ENCODE assay signal across 18 cellular contexts in the genomic region with DNA sequence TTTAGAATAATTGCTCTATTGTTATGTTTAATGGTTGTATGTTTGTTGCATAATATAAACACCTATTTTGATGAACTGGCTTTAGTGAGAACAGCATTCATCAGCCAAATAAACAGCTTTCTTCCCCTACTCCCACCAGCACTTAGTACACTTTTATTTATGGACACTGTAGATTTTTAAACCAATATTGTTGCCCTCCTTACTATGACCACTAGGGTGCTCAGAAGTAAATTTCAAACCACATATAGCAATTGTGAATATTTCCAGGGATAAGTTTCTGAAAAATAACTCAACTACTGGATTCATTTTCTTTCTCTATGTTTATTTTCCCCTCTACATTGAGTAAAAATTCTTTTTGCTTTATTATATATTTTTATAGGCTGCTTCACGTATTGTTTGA.
DNase-seq lines count a peak whose midpoint lies in the region; ATAC-seq, FAIRE-seq and TF ChIP-seq lines count a peak whose summit lies in the region.
"Had no signal": no experiment of that assay in that cellular context is flagged by ENCODE, and none has a peak within 500 bp of the region (broad histone marks: within the 10 kb centered on the region; RNA-seq: fewer than 3 reads in every experiment).

No MANE protein-coding gene starts in this region.

- DNase-seq in ELR (ENCODE audit: low read depth) (peak; percentile 42), MM.1S (no peak), GM12878 (ENCODE audit: low read depth, low spot score) (no peak), nephron progenitor cell (no peak), mucosa of gallbladder (ENCODE audit: low spot score) (no peak), psoas muscle (no peak), mesenchymal stem cell (no peak)
- DNase-seq: activated naive CD8-positive, alpha-beta T cell treated with anti-CD3 and anti-CD28 coated beads for 36 hours; CD4-positive, CD25-positive, alpha-beta regulatory T cell; GF-D8; MG63; NCI-H2171 treated with DMSO at 0.1 percent for 48 hours; stomach had no signal

- H3K18ac ChIP-seq in mesenchymal stem cell (ENCODE audit: low read depth in 1 of 2, low read length in 2 of 2): no peak overlapping the region

- TF ChIP-seq EP300 in GM12878 (IDR thresholded peaks at IDR 0.05; ENCODE audit: borderline replicate concordance in 1 of 2, control insufficient read depth in 1 of 2, low read depth in 2 of 2, low read length in 2 of 2): no peak

- intact Hi-C loops in GM12878 (cut with micrococcal nuclease; ENCODE audit: unreplicated experiment) (loop anchor here (10.0 kb wide), 1 partner anchor 143 kb away; no protein-coding TSS in a partner anchor), psoas muscle (cut with DNase I) (no loop called here)

- no TSS peak for BruUV-seq in GM12878 (replicated peaks; lab: Mats Ljungman, UMichigan)

- no peaks in the 10 kb centered on the region for H3K79me1 ChIP-seq in mesenchymal stem cell (replicated peaks; ENCODE audit: low read length, poor library complexity, severe bottlenecking)

- H2BK15ac ChIP-seq in mesenchymal stem cell (ENCODE audit: low read depth, poor library complexity, severe bottlenecking): no peak overlapping the region

- RAD21 ChIA-PET in GM12878 (lab: Charles Lee; ENCODE audit: unreplicated experiment): no interaction called here

- H4K20me1 ChIP-seq in MM.1S (ENCODE audit: insufficient read depth, low read length) (no peaks in the 10 kb centered on the region), GM12878 (ENCODE audit: control insufficient read depth, insufficient read depth) (no peaks in the 10 kb centered on the region)

- TF ChIP-seq RAD21 in GM12878 (IDR thresholded peaks at IDR 0.05; ENCODE audit: insufficient read depth, low read depth, low read length): no peak

- no peaks in the 10 kb centered on the region for H3F3A ChIP-seq in MM.1S (ENCODE audit: insufficient read depth, low read length)

- no peak overlapping the region for H4K8ac ChIP-seq in mesenchymal stem cell (ENCODE audit: low read length)

- H3K27ac ChIP-seq in MM.1S (ENCODE audit: low read length) (no peak overlapping the region), GM12878 (ENCODE audit: control insufficient read depth, insufficient read depth) (no peak overlapping the region), psoas muscle (no peak overlapping the region), mesenchymal stem cell (ENCODE audit: low read length, poor library complexity, severe bottlenecking) (no peak overlapping the region)
- H3K27ac ChIP-seq: epithelial cell of prostate, stomach had no signal

- no peaks in the 10 kb centered on the region for H3K4me1 Mint-ChIP-seq in nephron progenitor cell
- H3K4me1 Mint-ChIP-seq: activated naive CD8-positive, alpha-beta T cell treated with anti-CD3 and anti-CD28 coated beads for 36 hours; CD4-positive, CD25-positive, alpha-beta regulatory T cell; nephron had no signal

- H3K4me1 ChIP-seq in MM.1S (ENCODE audit: low read length) (no peaks in the 10 kb centered on the region), GM12878 (ENCODE audit: control insufficient read depth, insufficient read depth, low read length) (no peaks in the 10 kb centered on the region), psoas muscle (no peaks in the 10 kb centered on the region), mesenchymal stem cell (ENCODE audit: control insufficient read depth, insufficient read depth, low read depth, low read length) (peaks cover 4% of the 10 kb centered on the region)
- H3K4me1 ChIP-seq: HAP-1, stomach had no signal

- ATAC-seq in GM12878: no peak
- no peak for ATAC-seq in psoas muscle
- ATAC-seq in HG02763 (IDR thresholded peaks at IDR 0.05; ENCODE audit: unreplicated experiment): no peak
- ATAC-seq: activated CD4-positive, CD25-positive, alpha-beta regulatory T cell treated with anti-CD3 and anti-CD28 coated beads, Interleukin-2, amount 50 U/mL, for 24 hours had no signal

- H3K9me3 Mint-ChIP-seq in nephron progenitor cell: peaks cover 15% of the 10 kb centered on the region

- CTCF ChIA-PET in GM12878 (lab: Yijun Ruan, JAX): interaction anchor here (0.8 kb wide), 1 partner anchor 64 kb away, joined by 4 read pairs; no protein-coding TSS in a partner anchor

- H3K27ac Mint-ChIP-seq in nephron progenitor cell: no peak overlapping the region
- H3K27ac Mint-ChIP-seq: activated naive CD8-positive, alpha-beta T cell treated with anti-CD3 and anti-CD28 coated beads for 36 hours; CD4-positive, CD25-positive, alpha-beta regulatory T cell; nephron had no signal

- H3K9me3 ChIP-seq in MM.1S (replicated peaks; ENCODE audit: insufficient read depth, low read length) (no peaks in the 10 kb centered on the region), GM12878 (replicated peaks; ENCODE audit: control insufficient read depth, insufficient read depth, low read length) (no peaks in the 10 kb centered on the region), psoas muscle (no peaks in the 10 kb centered on the region), mesenchymal stem cell (ENCODE audit: control insufficient read depth, low read length) (no peaks in the 10 kb centered on the region)
- H3K9me3 ChIP-seq: HAP-1, MG63, stomach had no signal

- no peak for FAIRE-seq in GM12878 (lab: Jason Lieb, UNC)

- no peaks in the 10 kb centered on the region for H3K9me2 ChIP-seq in MM.1S (replicated peaks; ENCODE audit: insufficient read depth, low read length)

- H2AFZ ChIP-seq in MM.1S (ENCODE audit: low read length) (no peak overlapping the region), GM12878 (ENCODE audit: control insufficient read depth, low read depth, low read length) (no peak overlapping the region), mesenchymal stem cell (ENCODE audit: low read depth, low read length) (no peak overlapping the region)

- H3K36me3 ChIP-seq in MM.1S (replicated peaks; ENCODE audit: insufficient read depth, low read length) (no peaks in the 10 kb centered on the region), GM12878 (ENCODE audit: control insufficient read depth in 2 of 2, insufficient read depth in 2 of 2, low read length in 1 of 2) (no peaks in the 10 kb centered on the region), psoas muscle (ENCODE audit: insufficient read depth in 1 of 2, low read depth in 1 of 2) (no peaks in the 10 kb centered on the region), mesenchymal stem cell (ENCODE audit: control insufficient read depth in 1 of 2, insufficient read depth in 2 of 2, low read depth in 1 of 2, low read length in 2 of 2) (no peaks in the 10 kb centered on the region)
- H3K36me3 ChIP-seq: HAP-1, MG63, stomach had no signal

- no peaks in the 10 kb centered on the region for H3K79me2 ChIP-seq in MM.1S (ENCODE audit: low read length)
- no peaks in the 10 kb centered on the region for H3K79me2 ChIP-seq in GM12878 (ENCODE audit: control insufficient read depth, insufficient read depth, low read length)

- no peak overlapping the region for H3K14ac ChIP-seq in mesenchymal stem cell (ENCODE audit: low read length in 2 of 2)

- no peak overlapping the region for H2BK120ac ChIP-seq in mesenchymal stem cell (ENCODE audit: low read depth, low read length)

- no peak overlapping the region for H3K4me3 Mint-ChIP-seq in nephron progenitor cell
- H3K4me3 Mint-ChIP-seq: activated naive CD8-positive, alpha-beta T cell treated with anti-CD3 and anti-CD28 coated beads for 36 hours; CD4-positive, CD25-positive, alpha-beta regulatory T cell; nephron had no signal

- WGBS in GM12878 (ENCODE audit: insufficient coverage, insufficient replicate concordance, low lambda C conversion rate, missing lambda C conversion rate): 0% methylated on average over 1 of the region's 1 CpG
- 51 to 98% (median 92%) methylated on average over 1 of the region's 1 CpG for WGBS in psoas muscle, 3 donors
- 38% methylated on average over 1 of the region's 1 CpG for WGBS in mesenchymal stem cell

- H3K4me3 ChIP-seq in MM.1S (ENCODE audit: low read length) (no peak overlapping the region), GM12878 (no peak overlapping the region), psoas muscle (no peak overlapping the region), mesenchymal stem cell (ENCODE audit: insufficient read depth in 1 of 2, low read depth in 1 of 2, low read length in 2 of 2) (no peak overlapping the region)
- H3K4me3 ChIP-seq: HAP-1, MG63, stomach had no signal

- no peak overlapping the region for H3K4ac ChIP-seq in mesenchymal stem cell (ENCODE audit: low read depth in 1 of 2, low read length in 2 of 2)

- no peak overlapping the region for H2AK5ac ChIP-seq in mesenchymal stem cell (ENCODE audit: low read length, severe bottlenecking)

- peaks cover 12% of the 10 kb centered on the region for H3K27me3 Mint-ChIP-seq in nephron progenitor cell (ENCODE audit: low read depth, poor library complexity)
- H3K27me3 Mint-ChIP-seq: activated naive CD8-positive, alpha-beta T cell treated with anti-CD3 and anti-CD28 coated beads for 36 hours; CD4-positive, CD25-positive, alpha-beta regulatory T cell had no signal

- no peak overlapping the region for H2BK5ac ChIP-seq in mesenchymal stem cell (ENCODE audit: low read depth, low read length, poor library complexity, severe bottlenecking)

- no peak overlapping the region for H3K4me2 ChIP-seq in MM.1S (ENCODE audit: low read depth, low read length)
- H3K4me2 ChIP-seq in GM12878 (ENCODE audit: control insufficient read depth, insufficient read depth): no peak overlapping the region
- H3K4me2 ChIP-seq in mesenchymal stem cell (ENCODE audit: low read length, poor library complexity, severe bottlenecking): no peak overlapping the region

- peak; percentile 55 for TF ChIP-seq CTCF in MM.1S (IDR thresholded peaks at IDR 0.05; ENCODE audit: low read length)
- peak in 2 of 3 experiments; percentile 24 to 30; a peak in 2 of 6 replicates for TF ChIP-seq CTCF in GM12878 (IDR thresholded peaks at IDR 0.05 in 2 of 3, conservative IDR thresholded peaks at IDR 0.05 in 1 of 3; ENCODE audit: control insufficient read depth in 2 of 3, extremely low read depth in 1 of 3, insufficient read depth in 1 of 3, low read depth in 3 of 3, low read length in 3 of 3)
- TF ChIP-seq CTCF in nephron progenitor cell (IDR thresholded peaks at IDR 0.05): peak; percentile 14
- no peak for TF ChIP-seq CTCF in psoas muscle (IDR thresholded peaks at IDR 0.05)

- in situ Hi-C loops in GM12878 (cut with MboI): no loop called here

- H2BK12ac ChIP-seq in mesenchymal stem cell (ENCODE audit: low read length in 2 of 2): no peak overlapping the region

- H3K9ac ChIP-seq in MM.1S (ENCODE audit: low read length) (no peak overlapping the region), GM12878 (ENCODE audit: control insufficient read depth, insufficient read depth, low read length) (no peak overlapping the region), mesenchymal stem cell (ENCODE audit: low read length) (no peak overlapping the region)

- no peaks in the 10 kb centered on the region for H3K27me3 ChIP-seq in MM.1S (replicated peaks; ENCODE audit: insufficient read depth, low read length)
- no peaks in the 10 kb centered on the region; a peak in 2 of 4 replicates for H3K27me3 ChIP-seq in GM12878 (replicated peaks in 1 of 2; ENCODE audit: control insufficient read depth in 2 of 2, insufficient read depth in 2 of 2, low read length in 1 of 2)
- no peaks in the 10 kb centered on the region for H3K27me3 ChIP-seq in psoas muscle (ENCODE audit: insufficient read depth in 3 of 3, low read length in 2 of 3)
- H3K27me3 ChIP-seq in mesenchymal stem cell (ENCODE audit: control insufficient read depth in 1 of 2, insufficient read depth in 1 of 2, low read length in 2 of 2): no peaks in the 10 kb centered on the region
- H3K27me3 ChIP-seq: MG63, stomach had no signal

- POLR2A ChIA-PET in GM12878 (lab: Charles Lee): no interaction called here

- no peak overlapping the region for H4K91ac ChIP-seq in mesenchymal stem cell (ENCODE audit: low read length)

- TF ChIP-seq POLR2A in GM12878 (IDR thresholded peaks at IDR 0.05; ENCODE audit: low read depth, low read length): no peak

- H3K36me3 Mint-ChIP-seq in nephron progenitor cell (ENCODE audit: low read depth): no peaks in the 10 kb centered on the region
- H3K36me3 Mint-ChIP-seq: CD4-positive, CD25-positive, alpha-beta regulatory T cell had no signal

- H3K23ac ChIP-seq in mesenchymal stem cell (ENCODE audit: low read length in 2 of 2): no peak overlapping the region

- SMC1A ChIA-PET in GM12878 (lab: Charles Lee; ENCODE audit: uncharacterized antibody, unreplicated experiment): interaction anchor here (0.6 to 1.4 kb wide), 2 partner anchors 31 to 41 kb away, joined by 3 read pairs; no protein-coding TSS in a partner anchor
